1 cellular context compared by ENCODE assay signal in the genomic region with DNA sequence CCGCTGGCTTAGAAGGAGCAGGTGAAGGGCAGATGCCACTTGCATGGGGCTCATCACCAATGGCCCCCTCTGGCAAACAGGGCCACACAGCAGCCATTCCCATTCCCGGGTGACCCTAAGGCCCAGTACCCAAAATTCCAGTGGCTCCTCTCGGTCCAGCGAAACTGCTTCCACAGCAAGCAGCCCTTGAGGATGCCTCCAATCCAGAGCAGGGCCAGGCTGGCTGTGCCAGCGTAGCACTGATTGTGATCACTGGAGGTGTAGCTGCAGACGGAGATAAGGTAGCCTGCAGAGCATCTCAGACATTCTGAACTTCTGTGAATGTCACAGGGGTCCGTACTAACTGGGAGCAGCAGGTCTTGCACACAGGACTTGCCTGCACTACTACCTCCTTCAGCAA.
TF ChIP-seq lines count a peak whose summit lies in the region.

No MANE protein-coding gene starts in this region.

TF ChIP-seq in SK-N-SH treated with all-trans-retinoic acid at 6 μM for 48 hours, 23 proteins besides CTCF, POLR2A, EP300 and RAD21 (continued from another document):
- no peak for TF ChIP-seq ISL1 (CRISPR knock-in tag; IDR thresholded peaks at IDR 0.05)
- no peak for TF ChIP-seq ZC3H10 (CRISPR knock-in tag; IDR thresholded peaks at IDR 0.05)
- TF ChIP-seq, protein P1, sequence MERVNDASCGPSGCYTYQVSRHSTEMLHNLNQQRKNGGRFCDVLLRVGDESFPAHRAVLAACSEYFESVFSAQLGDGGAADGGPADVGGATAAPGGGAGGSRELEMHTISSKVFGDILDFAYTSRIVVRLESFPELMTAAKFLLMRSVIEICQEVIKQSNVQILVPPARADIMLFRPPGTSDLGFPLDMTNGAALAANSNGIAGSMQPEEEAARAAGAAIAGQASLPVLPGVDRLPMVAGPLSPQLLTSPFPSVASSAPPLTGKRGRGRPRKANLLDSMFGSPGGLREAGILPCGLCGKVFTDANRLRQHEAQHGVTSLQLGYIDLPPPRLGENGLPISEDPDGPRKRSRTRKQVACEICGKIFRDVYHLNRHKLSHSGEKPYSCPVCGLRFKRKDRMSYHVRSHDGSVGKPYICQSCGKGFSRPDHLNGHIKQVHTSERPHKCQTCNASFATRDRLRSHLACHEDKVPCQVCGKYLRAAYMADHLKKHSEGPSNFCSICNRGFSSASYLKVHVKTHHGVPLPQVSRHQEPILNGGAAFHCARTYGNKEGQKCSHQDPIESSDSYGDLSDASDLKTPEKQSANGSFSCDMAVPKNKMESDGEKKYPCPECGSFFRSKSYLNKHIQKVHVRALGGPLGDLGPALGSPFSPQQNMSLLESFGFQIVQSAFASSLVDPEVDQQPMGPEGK (CRISPR knock-in tag; IDR thresholded peaks at IDR 0.05; ENCODE audit: borderline replicate concordance): no peak
- no peak for TF ChIP-seq SNAI2 (CRISPR knock-in tag; IDR thresholded peaks at IDR 0.05)
- no peak for TF ChIP-seq RARB (CRISPR knock-in tag; IDR thresholded peaks at IDR 0.05)
- TF ChIP-seq ZFP3 (CRISPR knock-in tag; IDR thresholded peaks at IDR 0.05): no peak
- TF ChIP-seq TCF4 (CRISPR knock-in tag; IDR thresholded peaks at IDR 0.05; ENCODE audit: borderline replicate concordance): no peak
- no peak for TF ChIP-seq PPARA (CRISPR knock-in tag; IDR thresholded peaks at IDR 0.05; ENCODE audit: borderline replicate concordance)
- no peak for TF ChIP-seq ARNTL (CRISPR knock-in tag; IDR thresholded peaks at IDR 0.05; ENCODE audit: borderline replicate concordance, low read depth)
- TF ChIP-seq, protein P2, sequence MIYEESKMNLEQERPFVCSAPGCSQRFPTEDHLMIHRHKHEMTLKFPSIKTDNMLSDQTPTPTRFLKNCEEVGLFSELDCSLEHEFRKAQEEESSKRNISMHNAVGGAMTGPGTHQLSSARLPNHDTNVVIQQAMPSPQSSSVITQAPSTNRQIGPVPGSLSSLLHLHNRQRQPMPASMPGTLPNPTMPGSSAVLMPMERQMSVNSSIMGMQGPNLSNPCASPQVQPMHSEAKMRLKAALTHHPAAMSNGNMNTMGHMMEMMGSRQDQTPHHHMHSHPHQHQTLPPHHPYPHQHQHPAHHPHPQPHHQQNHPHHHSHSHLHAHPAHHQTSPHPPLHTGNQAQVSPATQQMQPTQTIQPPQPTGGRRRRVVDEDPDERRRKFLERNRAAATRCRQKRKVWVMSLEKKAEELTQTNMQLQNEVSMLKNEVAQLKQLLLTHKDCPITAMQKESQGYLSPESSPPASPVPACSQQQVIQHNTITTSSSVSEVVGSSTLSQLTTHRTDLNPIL (CRISPR knock-in tag; IDR thresholded peaks at IDR 0.05; ENCODE audit: low read depth): no peak
- TF ChIP-seq ZFP30 (CRISPR knock-in tag; IDR thresholded peaks at IDR 0.05): no peak
- TF ChIP-seq BACH2 (CRISPR knock-in tag; IDR thresholded peaks at IDR 0.05; ENCODE audit: borderline replicate concordance): no peak
